ENCODE assay signal across 17 cellular contexts in the genomic region with DNA sequence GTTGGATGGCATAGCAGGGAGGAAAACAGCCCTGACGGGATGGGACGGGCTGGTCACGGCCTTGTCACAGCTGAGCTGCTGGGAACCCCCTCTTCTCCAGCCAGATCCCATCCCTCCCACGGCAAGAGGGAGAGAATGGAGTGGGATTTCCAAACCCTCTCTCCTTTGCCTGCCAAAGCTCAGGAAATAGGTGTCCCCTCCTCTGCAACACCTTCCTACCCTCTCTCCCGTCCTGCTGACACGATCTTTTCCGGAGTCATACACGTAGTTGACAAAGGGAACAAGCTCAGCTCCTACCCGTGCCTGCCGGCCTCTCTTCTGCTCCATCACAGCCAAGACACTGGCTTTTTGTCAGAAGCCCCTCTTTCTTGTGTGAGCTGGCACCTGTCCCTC. TPM values are rescaled to one million over a fixed set of nuclear protein-coding genes. Genes with fewer than 3 reads are reported as not detected.
DNase-seq lines count a peak whose midpoint lies in the region; ATAC-seq and TF ChIP-seq lines count a peak whose summit lies in the region.
"Had no signal": no experiment of that assay in that cellular context is flagged by ENCODE, and none has a peak within 500 bp of the region (broad histone marks: within the 10 kb centered on the region; RNA-seq: fewer than 3 reads in every experiment).

No MANE protein-coding gene starts in this region.

- H3K4me3 Mint-ChIP-seq in activated CD4-positive, alpha-beta T cell treated with anti-CD3 and anti-CD28 coated beads for 36 hours, result no peak overlapping the region
- peak overlapping the region in 2 of 8 donors; percentile 21 to 49 for H3K4me3 Mint-ChIP-seq in CD4-positive, alpha-beta memory T cell
- no peak overlapping the region for H3K4me3 Mint-ChIP-seq in nephron progenitor cell
- H3K4me3 Mint-ChIP-seq: activated T-cell treated with anti-CD3 and anti-CD28 coated beads, Interleukin-2, amount 50 U/mL, for 4 hours had no signal

- no peak for ATAC-seq in activated CD4-positive, alpha-beta T cell treated with anti-CD3 and anti-CD28 coated beads for 36 hours
- ATAC-seq in activated naive CD4-positive, alpha-beta T cell treated with anti-CD3 and anti-CD28 coated beads, Interleukin-2, amount 50 U/mL, for 72 hours, result no peak
- no peak for ATAC-seq in HG03565 (IDR thresholded peaks at IDR 0.05; ENCODE audit: unreplicated experiment)
- ATAC-seq: activated T-cell treated with anti-CD3 and anti-CD28 coated beads, Interleukin-2, amount 50 U/mL, for 4 hours; PC-3 had no signal

- no peak overlapping the region for H3K4me3 ChIP-seq in CD4-positive, alpha-beta memory T cell (ENCODE audit: low read length in 2 of 2)
- H3K4me3 ChIP-seq: heart left ventricle, SJSA1, transverse colon had no signal

- POLR2A ChIA-PET in activated CD4-positive, alpha-beta T cell treated with anti-CD3 and anti-CD28 coated beads for 36 hours (lab: Charles Lee), result interaction anchor here (1.3 kb wide), 1 partner anchor 10 kb away, joined by 4 read pairs; no protein-coding TSS in a partner anchor
- POLR2A ChIA-PET in CD4-positive, alpha-beta memory T cell (lab: Charles Lee; ENCODE audit: partially characterized antibody), result interaction anchor here (1.6 kb wide), 1 partner anchor 17 kb away, joined by 7 read pairs; no protein-coding TSS in a partner anchor

- H3K27ac Mint-ChIP-seq in activated CD4-positive, alpha-beta T cell treated with anti-CD3 and anti-CD28 coated beads for 36 hours, result peak overlapping the region; percentile 67
- H3K27ac Mint-ChIP-seq in CD4-positive, alpha-beta memory T cell, result peak overlapping the region in 6 of 7 donors; percentile 37 to 89 (median 71)
- peak overlapping the region; percentile 83 to 95 for H3K27ac Mint-ChIP-seq in activated naive CD4-positive, alpha-beta T cell treated with anti-CD3 and anti-CD28 coated beads, Interleukin-2, amount 50 U/mL, for 72 hours
- H3K27ac Mint-ChIP-seq in nephron progenitor cell, result peak overlapping the region; percentile 97

- H3K4me1 Mint-ChIP-seq in activated CD4-positive, alpha-beta T cell treated with anti-CD3 and anti-CD28 coated beads for 36 hours, result peaks cover 26% of the 10 kb centered on the region
- peaks cover 7 to 19% (median 13%) of the 10 kb centered on the region in 4 donors for H3K4me1 Mint-ChIP-seq in CD4-positive, alpha-beta memory T cell
- H3K4me1 Mint-ChIP-seq in nephron progenitor cell, result peaks cover 24% of the 10 kb centered on the region

- peaks cover 15% of the 10 kb centered on the region for H3K4me1 ChIP-seq in CD4-positive, alpha-beta memory T cell (ENCODE audit: insufficient read depth, low read length)
- H3K4me1 ChIP-seq: SJSA1 had no signal

- H3K27me3 Mint-ChIP-seq in activated CD4-positive, alpha-beta T cell treated with anti-CD3 and anti-CD28 coated beads for 36 hours, result no peaks in the 10 kb centered on the region
- H3K27me3 Mint-ChIP-seq in CD4-positive, alpha-beta memory T cell, result no peaks in the 10 kb centered on the region
- no peaks in the 10 kb centered on the region for H3K27me3 Mint-ChIP-seq in nephron progenitor cell (ENCODE audit: low read depth, poor library complexity)

- no peaks in the 10 kb centered on the region for H3K9me3 ChIP-seq in CD4-positive, alpha-beta memory T cell (ENCODE audit: control insufficient read depth in 1 of 2, low read length in 2 of 2)
- H3K9me3 ChIP-seq: heart left ventricle, SJSA1, transverse colon had no signal

- peaks cover 33% of the 10 kb centered on the region for H3K36me3 Mint-ChIP-seq in activated CD4-positive, alpha-beta T cell treated with anti-CD3 and anti-CD28 coated beads for 36 hours (ENCODE audit: low read depth)
- peaks cover 9 to 59% of the 10 kb centered on the region in 2 donors for H3K36me3 Mint-ChIP-seq in CD4-positive, alpha-beta memory T cell
- H3K36me3 Mint-ChIP-seq in activated naive CD4-positive, alpha-beta T cell treated with anti-CD3 and anti-CD28 coated beads, Interleukin-2, amount 50 U/mL, for 72 hours, result no peaks in the 10 kb centered on the region
- peaks cover 3% of the 10 kb centered on the region for H3K36me3 Mint-ChIP-seq in nephron progenitor cell (ENCODE audit: low read depth)

- no peak overlapping the region for H3K27ac ChIP-seq in CD4-positive, alpha-beta memory T cell (ENCODE audit: low read depth, low read length)
- H3K27ac ChIP-seq: C4-2B, SJSA1, transverse colon had no signal

- no peak for TF ChIP-seq CTCF in nephron progenitor cell (IDR thresholded peaks at IDR 0.05)

- CTCF ChIA-PET in activated CD4-positive, alpha-beta T cell treated with anti-CD3 and anti-CD28 coated beads for 36 hours (lab: Charles Lee), result interaction anchor here (0.5 kb wide), 1 partner anchor 32 kb away, joined by 3 read pairs; no protein-coding TSS in a partner anchor
- CTCF ChIA-PET in CD4-positive, alpha-beta memory T cell (lab: Charles Lee; ENCODE audit: partially characterized antibody), result no interaction called here

- peaks cover 35% of the 10 kb centered on the region for H3K36me3 ChIP-seq in CD4-positive, alpha-beta memory T cell (ENCODE audit: insufficient read depth, low read length)

- intact Hi-C loops in activated CD4-positive, alpha-beta T cell treated with anti-CD3 and anti-CD28 coated beads for 36 hours (cut with DNase I, micrococcal nuclease), result no loop called here
- intact Hi-C loops in CD4-positive, alpha-beta memory T cell (cut with micrococcal nuclease), result no loop called here

- H3K9me3 Mint-ChIP-seq in activated CD4-positive, alpha-beta T cell treated with anti-CD3 and anti-CD28 coated beads for 36 hours (ENCODE audit: low read depth), result no peaks in the 10 kb centered on the region
- no peaks in the 10 kb centered on the region for H3K9me3 Mint-ChIP-seq in CD4-positive, alpha-beta memory T cell
- H3K9me3 Mint-ChIP-seq in activated naive CD4-positive, alpha-beta T cell treated with anti-CD3 and anti-CD28 coated beads, Interleukin-2, amount 50 U/mL, for 72 hours, result no peaks in the 10 kb centered on the region
- no peaks in the 10 kb centered on the region for H3K9me3 Mint-ChIP-seq in nephron progenitor cell
- H3K9me3 Mint-ChIP-seq: activated T-cell treated with anti-CD3 and anti-CD28 coated beads, Interleukin-2, amount 50 U/mL, for 4 hours had no signal

- DNase-seq in activated CD4-positive, alpha-beta T cell treated with anti-CD3 and anti-CD28 coated beads for 36 hours, result no peak
- DNase-seq in activated CD4-positive, alpha-beta T cell treated with anti-CD3 and anti-CD28 coated beads, Interleukin-2, amount 50 U/mL, for 48 hours, result no peak
- no peak for DNase-seq in CD4-positive, alpha-beta memory T cell
- DNase-seq in activated naive CD4-positive, alpha-beta T cell treated with anti-CD3 and anti-CD28 coated beads, Interleukin-2, amount 50 U/mL, for 72 hours (ENCODE audit: low spot score in 2 of 2), result no peak
- DNase-seq in nephron progenitor cell, result no peak
- DNase-seq in hepatic stellate cell (ENCODE audit: low spot score), result no peak
- DNase-seq in middle frontal gyrus (ENCODE audit: extremely low spot score, low spot score), result no peak
- DNase-seq: activated CD4-positive, alpha-beta T cell treated with anti-CD3 and anti-CD28 coated beads for 1 hour; activated T-cell treated with anti-CD3 and anti-CD28 coated beads, Interleukin-2, amount 50 U/mL, for 4 hours; cerebellar nuclear complex; PC-3; T-helper 9 cell; transverse colon had no signal

- no peaks in the 10 kb centered on the region for H3K27me3 ChIP-seq in CD4-positive, alpha-beta memory T cell (ENCODE audit: insufficient read depth, low read length)
- H3K27me3 ChIP-seq: heart left ventricle, SJSA1, transverse colon had no signal

RNA-seq across cellular contexts. Expression of gene PISD, which starts 48.1 kb away (rescaled TPM):
- total RNA-seq in activated CD4-positive, alpha-beta T cell treated with anti-CD3 and anti-CD28 coated beads for 36 hours, result 10 to 100 TPM; 30.3 to 37.9 TPM
- total RNA-seq in CD4-positive, alpha-beta memory T cell, result 10 to 100 TPM; 34.3 to 35.4 TPM
- 10 to 100 TPM; 16.7 to 27.3 TPM for polyA plus RNA-seq in CD4-positive, alpha-beta memory T cell
- total RNA-seq in activated naive CD4-positive, alpha-beta T cell treated with anti-CD3 and anti-CD28 coated beads, Interleukin-2, amount 50 U/mL, for 72 hours, result 10 to 100 TPM; 36.8 to 41.9 TPM
